Comparison of ENCODE assay signal across 19 cellular contexts in genomic region chr9:113888361-113888760, GRCh38. TPM values are rescaled to one million over a fixed set of nuclear protein-coding genes. Genes with fewer than 3 reads are reported as not detected.
DNase-seq lines count a peak whose midpoint lies in the region; ATAC-seq and TF ChIP-seq lines count a peak whose summit lies in the region.
"Had no signal": no experiment of that assay in that cellular context is flagged by ENCODE, and none has a peak within 500 bp of the region (broad histone marks: within the 10 kb centered on the region; RNA-seq: fewer than 3 reads in every experiment).

No MANE protein-coding gene starts in this region.

- ATAC-seq in activated CD8-positive, alpha-beta memory T cell treated with anti-CD3 and anti-CD28 coated beads, Interleukin-2, amount 10 ng/mL, durations not matched to agents 7 days and 5 days = no peak
- ATAC-seq in HG03469 (IDR thresholded peaks at IDR 0.05; ENCODE audit: unreplicated experiment) = no peak
- ATAC-seq: Right ventricle myocardium inferior had no signal

- peak overlapping the region; percentile 43 for H3K27ac ChIP-seq in skeletal muscle tissue (ENCODE audit: low read depth, low read length)
- no peak overlapping the region for H3K27ac ChIP-seq in substantia nigra (ENCODE audit: low read depth, low read length, poor library complexity, severe bottlenecking)

- H3K36me3 Mint-ChIP-seq in activated CD8-positive, alpha-beta memory T cell treated with anti-CD3 and anti-CD28 coated beads, Interleukin-2, amount 10 ng/mL, durations not matched to agents 7 days and 5 days = peaks cover 1% of the 10 kb centered on the region

- CTCF ChIA-PET in activated CD8-positive, alpha-beta memory T cell treated with anti-CD3 and anti-CD28 coated beads, Interleukin-2, amount 10 ng/mL, durations not matched to agents 7 days and 5 days (lab: Charles Lee) = no interaction called here

- H3K9me3 Mint-ChIP-seq in activated CD8-positive, alpha-beta memory T cell treated with anti-CD3 and anti-CD28 coated beads, Interleukin-2, amount 10 ng/mL, durations not matched to agents 7 days and 5 days (ENCODE audit: low read depth) = peaks cover 2% of the 10 kb centered on the region
- H3K9me3 Mint-ChIP-seq: CD4-positive, alpha-beta T cell had no signal

- TF ChIP-seq CTCF in fibroblast of the aortic adventitia (IDR thresholded peaks at IDR 0.05; ENCODE audit: insufficient read depth, low read length) (no peak), GM20000 (IDR thresholded peaks at IDR 0.05; ENCODE audit: extremely low read depth, missing control alignments) (no peak)

- no peak overlapping the region for H3K4me3 Mint-ChIP-seq in activated CD8-positive, alpha-beta memory T cell treated with anti-CD3 and anti-CD28 coated beads, Interleukin-2, amount 10 ng/mL, durations not matched to agents 7 days and 5 days
- H3K4me3 Mint-ChIP-seq: CD4-positive, alpha-beta T cell had no signal

- no peak overlapping the region for H3K27ac Mint-ChIP-seq in activated CD8-positive, alpha-beta memory T cell treated with anti-CD3 and anti-CD28 coated beads, Interleukin-2, amount 10 ng/mL, durations not matched to agents 7 days and 5 days
- H3K27ac Mint-ChIP-seq: CD4-positive, alpha-beta T cell had no signal

- peak; percentile 28 for DNase-seq in activated CD8-positive, alpha-beta memory T cell treated with anti-CD3 and anti-CD28 coated beads, Interleukin-2, amount 10 ng/mL, durations not matched to agents 7 days and 5 days
- DNase-seq in activated CD8-positive, alpha-beta memory T cell treated with anti-CD3 and anti-CD28 coated beads for 24 hours = no peak
- peak; percentile 46 for DNase-seq in adipocyte (ENCODE audit: low read depth)
- peak; percentile 29 for DNase-seq in fibroblast of the aortic adventitia (ENCODE audit: low read depth)
- no peak for DNase-seq in substantia nigra (lab: John Stamatoyannopoulos, UW)
- DNase-seq in GM20000 (ENCODE audit: low spot score) = no peak
- DNase-seq: Caco-2; CD4-positive, alpha-beta T cell; DMS53; EL; HCEC 1CT; NCI-H1092 treated with DMSO at 0.1 percent for 48 hours; NCI-H2081; NCI-H446 treated with DMSO at 0.1 percent for 48 hours; NCI-H748 treated with DMSO at 0.1 percent for 48 hours had no signal

- H3K4me1 ChIP-seq in adipocyte (ENCODE audit: control insufficient read depth, insufficient read depth, low read length) = peaks cover 23% of the 10 kb centered on the region
- H3K4me1 ChIP-seq in skeletal muscle tissue (ENCODE audit: control insufficient read depth in 3 of 3, insufficient read depth in 3 of 3, low read length in 3 of 3) = peaks cover 25 to 38% (median 34%) of the 10 kb centered on the region in 3 donors
- H3K4me1 ChIP-seq: Caco-2 had no signal

- H3K9me3 ChIP-seq in adipocyte (ENCODE audit: control insufficient read depth, low read length) = peaks cover 9% of the 10 kb centered on the region
- no peaks in the 10 kb centered on the region for H3K9me3 ChIP-seq in skeletal muscle tissue (ENCODE audit: control insufficient read depth in 3 of 3, low read length in 3 of 3)

- H3K4me1 Mint-ChIP-seq in activated CD8-positive, alpha-beta memory T cell treated with anti-CD3 and anti-CD28 coated beads, Interleukin-2, amount 10 ng/mL, durations not matched to agents 7 days and 5 days = peaks cover 14% of the 10 kb centered on the region

- peaks cover 4% of the 10 kb centered on the region for H3K36me3 ChIP-seq in adipocyte (ENCODE audit: control insufficient read depth, insufficient read depth, low read length, severe bottlenecking)
- H3K36me3 ChIP-seq in skeletal muscle tissue (ENCODE audit: control insufficient read depth in 3 of 3, insufficient read depth in 3 of 3, low read length in 3 of 3) = no peaks in the 10 kb centered on the region

- H3K9ac ChIP-seq in adipocyte (ENCODE audit: low read length) (no peak overlapping the region), skeletal muscle tissue (ENCODE audit: low read depth in 1 of 3, low read length in 3 of 3) (no peak overlapping the region)

- H3K4me3 ChIP-seq in adipocyte (ENCODE audit: low read length) = no peak overlapping the region
- no peak overlapping the region for H3K4me3 ChIP-seq in fibroblast of the aortic adventitia (ENCODE audit: low read depth, low read length)
- H3K4me3 ChIP-seq in skeletal muscle tissue (ENCODE audit: low read length in 3 of 3) = no peak overlapping the region

- H3K27me3 ChIP-seq in adipocyte (replicated peaks; ENCODE audit: control insufficient read depth, insufficient read depth, low read length) (no peaks in the 10 kb centered on the region), skeletal muscle tissue (ENCODE audit: control insufficient read depth in 3 of 3, insufficient read depth in 3 of 3, low read length in 3 of 3) (no peaks in the 10 kb centered on the region)

- peaks cover 10% of the 10 kb centered on the region for H3K27me3 Mint-ChIP-seq in activated CD8-positive, alpha-beta memory T cell treated with anti-CD3 and anti-CD28 coated beads, Interleukin-2, amount 10 ng/mL, durations not matched to agents 7 days and 5 days
- H3K27me3 Mint-ChIP-seq: CD4-positive, alpha-beta T cell had no signal

RNA-seq across cellular contexts. Expression of gene ZNF618, which starts 12.3 kb away (rescaled TPM):
- under 1 TPM; 0.54 to 0.79 TPM for total RNA-seq in activated CD8-positive, alpha-beta memory T cell treated with anti-CD3 and anti-CD28 coated beads, Interleukin-2, amount 10 ng/mL, durations not matched to agents 7 days and 5 days
- total RNA-seq in fibroblast of the aortic adventitia (ENCODE audit: low replicate concordance) (5.8 and 13.6 TPM in 2 replicates), skeletal muscle tissue (4.7 TPM)
- total RNA-seq: OCI-LY7 had no signal

Comparison
In these comparisons a context has a peak if more than half of its experiments do, and no peak if none do; other contexts are left out.
1. DNase-seq: peak in activated CD8-positive, alpha-beta memory T cell treated with anti-CD3 and anti-CD28 coated beads, Interleukin-2, amount 10 ng/mL, durations not matched to agents 7 days and 5 days (single experiment), adipocyte (single experiment) and fibroblast of the aortic adventitia (single experiment); none in activated CD8-positive, alpha-beta memory T cell treated with anti-CD3 and anti-CD28 coated beads for 24 hours (single experiment), substantia nigra (0 of 49) and GM20000 (single experiment).